26 cellular contexts compared by ENCODE assay signal in genomic region chr21:29321217-29321616, GRCh38.
"Had no signal": no experiment of that assay in that cellular context is flagged by ENCODE, and none has a peak within 500 bp of the region (broad histone marks: within the 10 kb centered on the region; RNA-seq: fewer than 3 reads in every experiment).

No MANE protein-coding gene starts in this region.

- H3K4me1 ChIP-seq: SJSA1 had no signal

- H3K4me3 ChIP-seq: Peyer's patch, SJSA1 had no signal

- H3K27me3 ChIP-seq: brain microvascular endothelial cell, Peyer's patch, SJSA1 had no signal

- H3K27ac Mint-ChIP-seq: activated CD4-positive, alpha-beta memory T cell treated with anti-CD3 and anti-CD28 coated beads for 36 hours; activated CD4-positive, alpha-beta T cell treated with anti-CD3 and anti-CD28 coated beads, Interleukin-2, amount 10 ng/mL, durations not matched to agents 7 days and 5 days; activated naive CD4-positive, alpha-beta T cell treated with anti-CD3 and anti-CD28 coated beads for 36 hours; activated naive CD8-positive, alpha-beta T cell; activated T-helper 17 cell treated with anti-CD3 and anti-CD28 coated beads, Interleukin-2, amount 50 U/mL, for 72 hours had no signal

- H3K4me3 Mint-ChIP-seq: activated CD4-positive, alpha-beta memory T cell treated with anti-CD3 and anti-CD28 coated beads for 36 hours; activated CD4-positive, alpha-beta T cell treated with anti-CD3 and anti-CD28 coated beads, Interleukin-2, amount 10 ng/mL, durations not matched to agents 7 days and 5 days; activated naive CD4-positive, alpha-beta T cell treated with anti-CD3 and anti-CD28 coated beads for 36 hours; activated naive CD8-positive, alpha-beta T cell; activated T-helper 17 cell treated with anti-CD3 and anti-CD28 coated beads, Interleukin-2, amount 50 U/mL, for 72 hours had no signal

- ATAC-seq: activated T-helper 17 cell treated with anti-CD3 and anti-CD28 coated beads, Interleukin-2, amount 50 U/mL, for 72 hours; SK-N-SH treated with all-trans-retinoic acid at 6 μM for 48 hours had no signal

- H3K9me3 ChIP-seq: Peyer's patch, SJSA1 had no signal

- H3K9me3 Mint-ChIP-seq: activated T-helper 17 cell treated with anti-CD3 and anti-CD28 coated beads, Interleukin-2, amount 50 U/mL, for 72 hours had no signal

- H3K27ac ChIP-seq: brain microvascular endothelial cell, Peyer's patch, RWPE1, SJSA1 had no signal

- H3K27me3 Mint-ChIP-seq: activated CD4-positive, alpha-beta memory T cell treated with anti-CD3 and anti-CD28 coated beads for 36 hours; activated CD4-positive, alpha-beta T cell treated with anti-CD3 and anti-CD28 coated beads, Interleukin-2, amount 10 ng/mL, durations not matched to agents 7 days and 5 days; activated naive CD8-positive, alpha-beta T cell; activated T-helper 17 cell treated with anti-CD3 and anti-CD28 coated beads, Interleukin-2, amount 50 U/mL, for 72 hours had no signal

- DNase-seq: activated CD4-positive, alpha-beta memory T cell treated with anti-CD3 and anti-CD28 coated beads for 36 hours; activated CD4-positive, alpha-beta T cell treated with anti-CD3 and anti-CD28 coated beads, Interleukin-2, amount 10 ng/mL, durations not matched to agents 7 days and 5 days; activated CD4-positive, CD25-positive, alpha-beta regulatory T cell; activated gamma-delta T cell; activated naive CD4-positive, alpha-beta T cell treated with anti-CD3 and anti-CD28 coated beads for 36 hours; activated T-cell treated with anti-CD3 and anti-CD28 coated beads for 4 hours; activated T-cell treated with anti-CD3 and anti-CD28 coated beads, Interleukin-2, amount 50 U/mL, for 48 hours; brain microvascular endothelial cell; KG1; NCI-H1092; NCI-H1417; NCI-H1930; NCI-H2171; NCI-H2227 treated with DMSO at 0.1 percent for 48 hours; NCI-H510A; NCI-H526 treated with DMSO at 0.1 percent for 48 hours; NCI-H82; NK-92 treated with Interleukin-12 subunit alpha and Interleukin-12 subunit beta, amount 100 ng/mL, for 24 hours; Peyer's patch; SHP77; SW 1271 had no signal
